Comparison of ENCODE assay signal across 1 cellular context in genomic region chr5:177071671-177072385, GRCh38.
TF ChIP-seq lines count a peak whose summit lies in the region.

No MANE protein-coding gene starts in this region.

TF ChIP-seq in K562, 482 proteins besides CTCF, POLR2A, EP300 and RAD21 (continued from another document):
- TF ChIP-seq ZHX1 (conservative IDR thresholded peaks at IDR 0.05; ENCODE audit: low read length) (no peak), KLF16 (IDR thresholded peaks at IDR 0.05) (0 out of 2 replicates have a peak, but pooled peaks have one; percentile 11), JUND (IDR thresholded peaks at IDR 0.05; ENCODE audit: borderline replicate concordance, low read depth, low read length) (peak; percentile 10; the same call in 1 of the 2 replicates), JUND (tag; IDR thresholded peaks at IDR 0.05; ENCODE audit: borderline replicate concordance, low read depth, low read length) (no peak), THRAP3 (IDR thresholded peaks at IDR 0.05; ENCODE audit: borderline replicate concordance) (no peak), ZNF133 (CRISPR knock-in tag; IDR thresholded peaks at IDR 0.05) (no peak), GABPA (tag; conservative IDR thresholded peaks at IDR 0.05; ENCODE audit: low read depth) (no peak), SPI1 (IDR thresholded peaks at IDR 0.05; ENCODE audit: borderline replicate concordance, low read depth, low read length) (no peak), RERE (CRISPR knock-in tag; IDR thresholded peaks at IDR 0.05; ENCODE audit: borderline replicate concordance) (no peak), OTX1 (CRISPR knock-in tag; IDR thresholded peaks at IDR 0.05) (0 out of 2 replicates have a peak, but pooled peaks have one; percentile 26), ESRRB (CRISPR knock-in tag; IDR thresholded peaks at IDR 0.05; ENCODE audit: borderline replicate concordance) (no peak), CEBPZ (IDR thresholded peaks at IDR 0.05; ENCODE audit: borderline replicate concordance, low read depth, low read length) (no peak), HCFC1 (IDR thresholded peaks at IDR 0.05; ENCODE audit: low read depth, low read length) (no peak), ZNF57 (CRISPR knock-in tag; IDR thresholded peaks at IDR 0.05) (no peak), NCOA6 (IDR thresholded peaks at IDR 0.05) (no peak), GMEB1 (CRISPR knock-in tag; IDR thresholded peaks at IDR 0.05) (no peak), SMC3 (conservative IDR thresholded peaks at IDR 0.05; ENCODE audit: insufficient read depth, low read depth, low read length) (peak; percentile 46; the same call in 1 of the 2 replicates), MIER1 (IDR thresholded peaks at IDR 0.05; ENCODE audit: low read depth) (no peak)
